Comparison of ENCODE assay signal across 15 cellular contexts in genomic region chr2:105801961-105802360, GRCh38. TPM values are rescaled to one million over a fixed set of nuclear protein-coding genes. Genes with fewer than 3 reads are reported as not detected.
A peak's percentile ranks its signal among the peaks of the same experiment; 100 is the strongest.
DNase-seq lines count a peak whose midpoint lies in the region; ATAC-seq and TF ChIP-seq lines count a peak whose summit lies in the region.
"Had no signal": no experiment of that assay in that cellular context is flagged by ENCODE, and none has a peak within 500 bp of the region (broad histone marks: within the 10 kb centered on the region; RNA-seq: fewer than 3 reads in every experiment).

No MANE protein-coding gene starts in this region.

- no peak overlapping the region for H3K18ac ChIP-seq in mesendoderm (ENCODE audit: low read length)

- 63% methylated on average over 4 of the region's 4 CpGs for WGBS in right cardiac atrium
- WGBS in mesendoderm (ENCODE audit: extremely low coverage, insufficient coverage, low lambda C conversion rate): no CpG with 5 or more reads among the region's 4 CpGs
- WGBS in ovary, 3 donors: 89 to 95% (median 94%) methylated on average over 4 of the region's 4 CpGs

- H3K27ac Mint-ChIP-seq in brain (peak overlapping the region in 3 of 5 experiments; percentile 36 to 80 (median 66)), type B pancreatic cell (peak overlapping the region; percentile 44)

- H4K5ac ChIP-seq in mesendoderm (ENCODE audit: low read length): no peak overlapping the region

- H3K9ac ChIP-seq in mesendoderm (ENCODE audit: low read length): no peak overlapping the region

- H3K4me2 ChIP-seq in mesendoderm (ENCODE audit: low read length): no peak overlapping the region

- H2BK120ac ChIP-seq in mesendoderm (ENCODE audit: low read depth, low read length): no peak overlapping the region

- intact Hi-C loops in left ventricle myocardium superior (cut with micrococcal nuclease): no loop called here
- intact Hi-C loops in right cardiac atrium (cut with DNase I): no loop called here
- intact Hi-C loops in ovary (cut with DNase I): no loop called here

- H3K4me3 Mint-ChIP-seq in brain: no peak overlapping the region
- no peak overlapping the region for H3K4me3 Mint-ChIP-seq in type B pancreatic cell

- no peak overlapping the region for H2AK5ac ChIP-seq in mesendoderm (ENCODE audit: low read length)

- peaks cover 15% of the 10 kb centered on the region for H3K4me1 ChIP-seq in right cardiac atrium (ENCODE audit: control insufficient read depth, insufficient read depth, low read length)
- H3K4me1 ChIP-seq in mesendoderm (ENCODE audit: control insufficient read depth, low read depth, low read length): peaks cover 15% of the 10 kb centered on the region
- H3K4me1 ChIP-seq in ovary (ENCODE audit: insufficient read depth): peaks cover 14% of the 10 kb centered on the region

- ATAC-seq in left ventricle myocardium superior (peak; percentile 15), right cardiac atrium (no peak), GM21529 (IDR thresholded peaks at IDR 0.05; ENCODE audit: unreplicated experiment) (no peak)

- DNase-seq in left ventricle myocardium superior (no peak), right cardiac atrium (no peak), NCI-H345 treated with DMSO at 0.1 percent for 48 hours (lab: John Stamatoyannopoulos, UW; ENCODE audit: unreplicated experiment) (peak; percentile 75), type B pancreatic cell (ENCODE audit: extremely low spot score, unreplicated experiment) (no peak), mesendoderm (no peak), ovary (no peak)
- DNase-seq: anterior cingulate cortex, esophagus squamous epithelium, KG1, NCI-H1436, NCI-H524 treated with DMSO at 0.1 percent for 48 hours had no signal

- H4K8ac ChIP-seq in mesendoderm (ENCODE audit: low read depth, low read length): no peak overlapping the region

- H3K23ac ChIP-seq in mesendoderm (ENCODE audit: low read length): no peak overlapping the region

- H3K9me3 Mint-ChIP-seq in brain (peaks cover 0 to 7% (median 0%) of the 10 kb centered on the region in 5 experiments), type B pancreatic cell (peaks cover 4% of the 10 kb centered on the region)

- H3K9me3 ChIP-seq in right cardiac atrium (ENCODE audit: control insufficient read depth, low read length) (no peaks in the 10 kb centered on the region), ovary (no peaks in the 10 kb centered on the region)
- H3K9me3 ChIP-seq: esophagus squamous epithelium had no signal

- peaks cover 42% of the 10 kb centered on the region for H3K79me1 ChIP-seq in mesendoderm (ENCODE audit: low read length)

- no peaks in the 10 kb centered on the region for H3K27me3 Mint-ChIP-seq in brain
- H3K27me3 Mint-ChIP-seq in type B pancreatic cell: no peaks in the 10 kb centered on the region
- H3K27me3 Mint-ChIP-seq: progenitor cell of endocrine pancreas had no signal

- H3K4me1 Mint-ChIP-seq in brain (peaks cover 86% of the 10 kb centered on the region), type B pancreatic cell (ENCODE audit: unreplicated experiment) (peaks cover 72% of the 10 kb centered on the region)

- no peak overlapping the region for H3K56ac ChIP-seq in mesendoderm (ENCODE audit: low read length)

- H2BK15ac ChIP-seq in mesendoderm (replicated peaks; ENCODE audit: low read depth): no peak overlapping the region

- no peak overlapping the region for H3K27ac ChIP-seq in right cardiac atrium (ENCODE audit: low read length)
- no peak overlapping the region for H3K27ac ChIP-seq in mesendoderm (ENCODE audit: low read depth, low read length)
- H3K27ac ChIP-seq in ovary: no peak overlapping the region
- H3K27ac ChIP-seq: coronary artery, esophagus squamous epithelium had no signal

- TF ChIP-seq POLR2A in ovary (IDR thresholded peaks at IDR 0.05): no peak

- TF ChIP-seq CTCF in brain (conservative IDR thresholded peaks at IDR 0.05) (no peak), type B pancreatic cell (conservative IDR thresholded peaks at IDR 0.05) (no peak), ovary (IDR thresholded peaks at IDR 0.05) (no peak)

- H3K4me3 ChIP-seq in right cardiac atrium (ENCODE audit: low read length) (no peak overlapping the region), mesendoderm (ENCODE audit: low read length) (no peak overlapping the region), ovary (no peak overlapping the region)
- H3K4me3 ChIP-seq: coronary artery, esophagus squamous epithelium had no signal

- H3K36me3 ChIP-seq in mesendoderm (ENCODE audit: control insufficient read depth, insufficient read depth, low read length): no peaks in the 10 kb centered on the region
- no peaks in the 10 kb centered on the region for H3K36me3 ChIP-seq in ovary

- H3K27me3 ChIP-seq in right cardiac atrium (ENCODE audit: control insufficient read depth, insufficient read depth) (no peaks in the 10 kb centered on the region), mesendoderm (ENCODE audit: insufficient read depth, low read length, poor library complexity) (no peaks in the 10 kb centered on the region), ovary (no peaks in the 10 kb centered on the region)
- H3K27me3 ChIP-seq: esophagus squamous epithelium had no signal

- no peak overlapping the region for H2BK5ac ChIP-seq in mesendoderm (ENCODE audit: low read length)

- peaks cover 30% of the 10 kb centered on the region for H3K36me3 Mint-ChIP-seq in brain
- peaks cover 31% of the 10 kb centered on the region for H3K36me3 Mint-ChIP-seq in type B pancreatic cell

- no peak for TF ChIP-seq EP300 in ovary (IDR thresholded peaks at IDR 0.05)

- H3K79me2 ChIP-seq in mesendoderm (ENCODE audit: control insufficient read depth, insufficient read depth, low read length): peaks cover 78% of the 10 kb centered on the region

- H3K4ac ChIP-seq in mesendoderm (ENCODE audit: low read depth, low read length): no peak overlapping the region

RNA-seq across cellular contexts. Expression of gene NCK2, which starts 57.2 kb away (rescaled TPM):
- total RNA-seq in left ventricle myocardium superior (39.9 TPM), right cardiac atrium (10 to 100 TPM; 29.9 to 39.5 (median 32.1) TPM), type B pancreatic cell (ENCODE audit: low replicate concordance) (86.4 and 103 TPM in 2 replicates), ovary (10 to 100 TPM; 16.7 to 42.9 (median 31.2) TPM)
- polyA plus RNA-seq in right cardiac atrium (30.9 TPM), brain (ENCODE audit: insufficient read depth, low read depth, low replicate concordance) (52.0 TPM), ovary (10 to 100 TPM; 22.3 to 38.7 TPM)
- polyA plus RNA-seq in mesendoderm (2013, experiment 1 of 2): 76.8 TPM
- polyA plus RNA-seq in mesendoderm (2013, experiment 2 of 2): 75.2 TPM
